In the genomic region with DNA sequence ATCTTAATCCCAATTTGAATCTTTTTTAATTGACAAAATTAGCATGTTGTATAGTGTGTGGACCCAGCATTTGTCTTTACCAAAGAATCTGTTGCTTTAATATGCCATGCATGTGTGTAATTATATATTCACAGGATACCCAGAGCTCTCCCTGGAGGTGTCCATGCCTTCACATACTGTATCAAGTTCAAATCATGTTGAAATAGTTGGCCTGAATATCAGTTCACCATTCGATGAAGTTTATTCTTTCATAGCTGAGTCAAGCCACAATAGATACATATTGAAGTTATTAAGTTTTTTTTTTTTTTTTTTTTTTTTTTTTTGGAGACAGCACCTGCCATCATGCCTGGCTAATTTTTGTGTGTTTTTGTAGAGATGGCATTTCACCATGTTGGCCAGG, we compare ENCODE assay signal across 35 cellular contexts.
"Had no signal": no experiment of that assay in that cellular context is flagged by ENCODE, and none has a peak within 500 bp of the region (broad histone marks: within the 10 kb centered on the region; RNA-seq: fewer than 3 reads in every experiment).

No MANE protein-coding gene starts in this region.

- H3K27me3 ChIP-seq: ascending aorta, cardiac muscle cell had no signal

- H3K9me3 ChIP-seq: ascending aorta had no signal

- H3K4me3 Mint-ChIP-seq: activated B cell treated with CpG ODN at 0.5 μM for 24 hours; activated CD4-positive, alpha-beta memory T cell treated with anti-CD3 and anti-CD28 coated beads for 36 hours; activated CD4-positive, alpha-beta T cell treated with anti-CD3 and anti-CD28 coated beads, Interleukin-2, amount 10 ng/mL, durations not matched to agents 24 days and 14 days; activated CD8-positive, alpha-beta T cell treated with anti-CD3 and anti-CD28 coated beads for 36 hours; activated naive CD4-positive, alpha-beta T cell treated with anti-CD3 and anti-CD28 coated beads for 36 hours; activated naive CD8-positive, alpha-beta T cell treated with anti-CD3 and anti-CD28 coated beads for 36 hours; activated T-cell treated with anti-CD3 and anti-CD28 coated beads, Interleukin-2, amount 50 U/mL, for 4 hours; activated T-cell treated with anti-CD3 and anti-CD28 coated beads, Interleukin-2, amount 50 U/mL, for 72 hours; activated T-helper 1 cell treated with anti-CD3 and anti-CD28 coated beads, Interleukin-12 subunit alpha, Interleukin-12 subunit beta, Interleukin-2, Interleukin-4 antibody, amounts not matched to agents 30 ng/mL and 10 ng/mL and 1 ng/mL, durations not matched to agents 14 hours and 24 hours and 36 hours; activated T-helper 17 cell treated with anti-CD3 and anti-CD28 coated beads, Interleukin-2, amount 50 U/mL, for 72 hours; brain; central memory CD8-positive, alpha-beta T cell; T-cell; T-helper 2 cell treated with Interferon-gamma antibody and Interleukin-4, amounts not matched to agents 5 μg/mL and 100 μg/mL, for 36 hours had no signal

- H3K4me1 ChIP-seq: ascending aorta had no signal

- H3K27ac ChIP-seq: ascending aorta, cardiac muscle cell, VCaP had no signal

- H3K27me3 Mint-ChIP-seq: activated B cell treated with CpG ODN at 0.5 μM for 24 hours; activated CD4-positive, alpha-beta memory T cell treated with anti-CD3 and anti-CD28 coated beads for 36 hours; activated CD4-positive, alpha-beta T cell treated with anti-CD3 and anti-CD28 coated beads, Interleukin-2, amount 10 ng/mL, durations not matched to agents 24 days and 14 days; activated CD8-positive, alpha-beta T cell treated with anti-CD3 and anti-CD28 coated beads for 36 hours; activated naive CD8-positive, alpha-beta T cell treated with anti-CD3 and anti-CD28 coated beads for 36 hours; activated T-helper 17 cell treated with anti-CD3 and anti-CD28 coated beads, Interleukin-2, amount 50 U/mL, for 72 hours; central memory CD8-positive, alpha-beta T cell; T-cell had no signal

- H3K36me3 ChIP-seq: cardiac muscle cell had no signal

- ATAC-seq: activated CD8-positive, alpha-beta T cell treated with anti-CD3 and anti-CD28 coated beads for 36 hours; activated naive CD4-positive, alpha-beta T cell treated with anti-CD3 and anti-CD28 coated beads, Interleukin-2, amount 50 U/mL, for 72 hours; activated T-cell treated with anti-CD3 and anti-CD28 coated beads, Interleukin-2, amount 50 U/mL, for 4 hours; activated T-cell treated with anti-CD3 and anti-CD28 coated beads, Interleukin-2, amount 50 U/mL, for 72 hours; activated T-helper 17 cell treated with anti-CD3 and anti-CD28 coated beads, Interleukin-2, amount 50 U/mL, for 72 hours; T-cell had no signal

- H3K27ac Mint-ChIP-seq: activated B cell treated with CpG ODN at 0.5 μM for 24 hours; activated CD4-positive, alpha-beta memory T cell treated with anti-CD3 and anti-CD28 coated beads for 36 hours; activated CD4-positive, alpha-beta T cell treated with anti-CD3 and anti-CD28 coated beads, Interleukin-2, amount 10 ng/mL, durations not matched to agents 24 days and 14 days; activated CD8-positive, alpha-beta T cell treated with anti-CD3 and anti-CD28 coated beads for 36 hours; activated naive CD4-positive, alpha-beta T cell treated with anti-CD3 and anti-CD28 coated beads for 36 hours; activated naive CD8-positive, alpha-beta T cell treated with anti-CD3 and anti-CD28 coated beads for 36 hours; activated T-cell treated with anti-CD3 and anti-CD28 coated beads, Interleukin-2, amount 50 U/mL, for 72 hours; activated T-helper 1 cell treated with anti-CD3 and anti-CD28 coated beads, Interleukin-12 subunit alpha, Interleukin-12 subunit beta, Interleukin-2, Interleukin-4 antibody, amounts not matched to agents 30 ng/mL and 10 ng/mL and 1 ng/mL, durations not matched to agents 14 hours and 24 hours and 36 hours; activated T-helper 17 cell treated with anti-CD3 and anti-CD28 coated beads, Interleukin-2, amount 50 U/mL, for 72 hours; brain; T-cell; T-helper 2 cell treated with Interferon-gamma antibody and Interleukin-4, amounts not matched to agents 5 μg/mL and 100 μg/mL, for 36 hours had no signal

- DNase-seq: activated B cell treated with CpG ODN at 0.5 μM for 24 hours; activated CD4-positive, alpha-beta memory T cell treated with anti-CD3 and anti-CD28 coated beads for 36 hours; activated CD4-positive, alpha-beta T cell treated with anti-CD3 and anti-CD28 coated beads for 4 hours; activated CD4-positive, alpha-beta T cell treated with anti-CD3 and anti-CD28 coated beads, Interleukin-2, amount 10 ng/mL, durations not matched to agents 24 days and 14 days; activated CD4-positive, alpha-beta T cell treated with anti-CD3 and anti-CD28 coated beads, Interleukin-2, amount 50 U/mL, for 1 hour; activated CD4-positive, alpha-beta T cell treated with anti-CD3 and anti-CD28 coated beads, Interleukin-2, amount 50 U/mL, for 4 hours; activated CD4-positive, CD25-positive, alpha-beta regulatory T cell treated with anti-CD3 and anti-CD28 coated beads, Interleukin-2, amount 50 U/mL, for 72 hours; activated CD8-positive, alpha-beta memory T cell treated with anti-CD3 and anti-CD28 coated beads, Interleukin-2, amount 50 U/mL, for 4 hours; activated CD8-positive, alpha-beta T cell treated with anti-CD3 and anti-CD28 coated beads for 36 hours; activated effector memory CD4-positive, alpha-beta T cell treated with anti-CD3 and anti-CD28 coated beads, Interleukin-2, amount 50 U/mL, for 16 hours; activated gamma-delta T cell treated with Interleukin-2 at 50 U/mL for 16 hours; activated naive CD4-positive, alpha-beta T cell; activated naive CD4-positive, alpha-beta T cell treated with anti-CD3 and anti-CD28 coated beads for 36 hours; activated naive CD4-positive, alpha-beta T cell treated with anti-CD3 and anti-CD28 coated beads, Interleukin-2, amount 50 U/mL, for 16 hours; activated naive CD8-positive, alpha-beta T cell treated with anti-CD3 and anti-CD28 coated beads for 36 hours; activated T-cell treated with anti-CD3 and anti-CD28 coated beads for 4 hours; activated T-cell treated with anti-CD3 and anti-CD28 coated beads, Interleukin-2, amount 50 U/mL, for 1 hour; activated T-cell treated with anti-CD3 and anti-CD28 coated beads, Interleukin-2, amount 50 U/mL, for 4 hours; activated T-cell treated with anti-CD3 and anti-CD28 coated beads, Interleukin-2, amount 50 U/mL, for 72 hours; amygdala; anterior cingulate cortex; caudate nucleus; cerebellar nuclear complex; T-cell; T-helper 2 cell; T-helper 9 cell had no signal

- H3K4me3 ChIP-seq: ascending aorta, cardiac muscle cell had no signal

- H3K36me3 Mint-ChIP-seq: activated CD4-positive, alpha-beta memory T cell treated with anti-CD3 and anti-CD28 coated beads for 36 hours; activated naive CD4-positive, alpha-beta T cell treated with anti-CD3 and anti-CD28 coated beads, Interleukin-2, amount 50 U/mL, for 72 hours; brain had no signal

- H3K4me1 Mint-ChIP-seq: activated B cell treated with CpG ODN at 0.5 μM for 24 hours; activated CD4-positive, alpha-beta T cell treated with anti-CD3 and anti-CD28 coated beads, Interleukin-2, amount 10 ng/mL, durations not matched to agents 24 days and 14 days; activated naive CD8-positive, alpha-beta T cell treated with anti-CD3 and anti-CD28 coated beads for 36 hours; central memory CD8-positive, alpha-beta T cell had no signal
